Comparison of ENCODE assay signal across 12 cellular contexts in genomic region chr10:43220971-43221418, GRCh38. TPM values are rescaled to one million over a fixed set of nuclear protein-coding genes. Genes with fewer than 3 reads are reported as not detected.
DNase-seq lines count a peak whose midpoint lies in the region; ATAC-seq and TF ChIP-seq lines count a peak whose summit lies in the region.
"Had no signal": no experiment of that assay in that cellular context is flagged by ENCODE, and none has a peak within 500 bp of the region (broad histone marks: within the 10 kb centered on the region; RNA-seq: fewer than 3 reads in every experiment).

No MANE protein-coding gene starts in this region.

- DNase-seq in stimulated activated CD4-positive, alpha-beta T cell treated with anti-CD3 and anti-CD28 coated beads, Interleukin-1b, Interleukin-23, amount 100 ng/mL, for 48 hours = peak; percentile 1
- no peak for DNase-seq in stimulated activated CD4-positive, alpha-beta T cell treated with anti-CD3 and anti-CD28 coated beads, Interleukin-4, amount 100 ng/mL, for 24 hours
- peak; percentile 3 for DNase-seq in WERI-Rb-1
- peak; percentile 10 for DNase-seq in left ventricle myocardium superior
- no peak for DNase-seq in SHP77 treated with DMSO at 0.1 percent for 48 hours (lab: John Stamatoyannopoulos, UW)
- DNase-seq in OCI-LY7 (ENCODE audit: low spot score) = no peak
- DNase-seq in omental fat pad (ENCODE audit: low spot score) = no peak
- DNase-seq: activated CD4-positive, alpha-beta T cell treated with anti-CD3 and anti-CD28 coated beads, Interleukin-2, amount 10 ng/mL, durations not matched to agents 7 days and 5 days; effector memory CD4-positive, alpha-beta T cell; NCI-H2081; small intestine had no signal

- H3K79me2 ChIP-seq in OCI-LY7 (ENCODE audit: insufficient read depth, low read depth, low read length) = no peaks in the 10 kb centered on the region

- H3K9me3 ChIP-seq in WERI-Rb-1 (ENCODE audit: severe bottlenecking) = no peaks in the 10 kb centered on the region
- H3K9me3 ChIP-seq in OCI-LY7 (ENCODE audit: low read length) = no peaks in the 10 kb centered on the region

- H3K4me1 ChIP-seq in OCI-LY7 (ENCODE audit: insufficient read depth, low read length, poor library complexity, severe bottlenecking) = peaks cover 8% of the 10 kb centered on the region

- H3K9me2 ChIP-seq in OCI-LY7 (ENCODE audit: insufficient read depth, low read length) = no peaks in the 10 kb centered on the region

- H3K36me3 ChIP-seq in WERI-Rb-1 = no peaks in the 10 kb centered on the region
- H3K36me3 ChIP-seq in OCI-LY7 (ENCODE audit: insufficient read depth, low read length) = no peaks in the 10 kb centered on the region

- CTCF ChIA-PET in OCI-LY7 (lab: Charles Lee; ENCODE audit: unreplicated experiment) = no interaction called here

- no peaks in the 10 kb centered on the region for H4K20me1 ChIP-seq in OCI-LY7 (ENCODE audit: insufficient read depth, low read length)

- ATAC-seq in left ventricle myocardium superior (no peak), omental fat pad (ENCODE audit: low FRiP score) (no peak), GM21423 (IDR thresholded peaks at IDR 0.05; ENCODE audit: unreplicated experiment) (no peak)

- no peak for TF ChIP-seq CTCF in WERI-Rb-1 (IDR thresholded peaks at IDR 0.05; ENCODE audit: low read depth, low read length)
- TF ChIP-seq CTCF in OCI-LY7 (conservative IDR thresholded peaks at IDR 0.05; ENCODE audit: low read length) = no peak
- TF ChIP-seq CTCF in omental fat pad (IDR thresholded peaks at IDR 0.05) = no peak

- no peak overlapping the region for H3K4me2 ChIP-seq in OCI-LY7 (ENCODE audit: low read length)

- H2AFZ ChIP-seq in OCI-LY7 (ENCODE audit: low read length) = no peak overlapping the region

- H3K27ac ChIP-seq in WERI-Rb-1 = no peak overlapping the region
- H3K27ac ChIP-seq in OCI-LY7 (ENCODE audit: low read depth, low read length, poor library complexity, severe bottlenecking) = no peak overlapping the region

- H3K27me3 ChIP-seq in WERI-Rb-1 (ENCODE audit: insufficient read depth, low read depth, severe bottlenecking) = no peaks in the 10 kb centered on the region

- POLR2A ChIA-PET in OCI-LY7 (lab: Charles Lee) = interaction anchor here (0.5 to 1.2 kb wide), 4 partner anchors 10 to 197 kb away, joined by 3 read pairs; no protein-coding TSS in a partner anchor

- no TSS peak for BruUV-seq in OCI-LY7 (replicated peaks; lab: Mats Ljungman, UMichigan)

- intact Hi-C loops in left ventricle myocardium superior (cut with micrococcal nuclease) (no loop called here), OCI-LY7 (cut with micrococcal nuclease; ENCODE audit: unreplicated experiment) (loop anchor here (5.0 kb wide), 1 partner anchor 36 kb away; no protein-coding TSS in a partner anchor)

- no peak overlapping the region for H3K4me3 ChIP-seq in WERI-Rb-1 (ENCODE audit: low read depth, low read length)
- no peak overlapping the region for H3K4me3 ChIP-seq in OCI-LY7 (ENCODE audit: low read depth, low read length, poor library complexity, severe bottlenecking)

RNA-seq across cellular contexts. Expression of gene RASGEF1A, which starts 45.9 kb away (rescaled TPM):
- 2.7 TPM for total RNA-seq in left ventricle myocardium superior
- total RNA-seq in OCI-LY7 (2014; rRNA removed; shearing (Covaris generic)) = 0.06 and 0.36 TPM in 2 replicates
- 0.35 and 0.55 TPM in 2 replicates for total RNA-seq in OCI-LY7 (2022)
- total RNA-seq in omental fat pad = 1 to 10 TPM in 2 of 4 donors, under 1 TPM in 2; 0.28 to 2.8 (median 0.92) TPM

Comparison
In these comparisons a context has a peak if more than half of its experiments do, and no peak if none do; other contexts are left out.
1. DNase-seq: peak in stimulated activated CD4-positive, alpha-beta T cell treated with anti-CD3 and anti-CD28 coated beads, Interleukin-1b, Interleukin-23, amount 100 ng/mL, for 48 hours (single experiment), WERI-Rb-1 (single experiment) and left ventricle myocardium superior (single experiment); none in stimulated activated CD4-positive, alpha-beta T cell treated with anti-CD3 and anti-CD28 coated beads, Interleukin-4, amount 100 ng/mL, for 24 hours (single experiment), SHP77 treated with DMSO at 0.1 percent for 48 hours (single experiment), OCI-LY7 (single experiment) and omental fat pad (single experiment).